8 cellular contexts compared by ENCODE assay signal in genomic region chr15:75578948-75579908, GRCh38. TPM values are rescaled to one million over a fixed set of nuclear protein-coding genes. Genes with fewer than 3 reads are reported as not detected.
DNase-seq lines count a peak whose midpoint lies in the region; ATAC-seq and TF ChIP-seq lines count a peak whose summit lies in the region.

TSS of gene PTPN9 (minus strand) at chr15:75579315. CDS start at chr15:75578776, 539 bp downstream.

- H3K36me3 ChIP-seq in HUES48 (ENCODE audit: control insufficient read depth, insufficient read depth, low read length): 0 out of 2 replicates have a peak, but pooled peaks cover 2% of the 10 kb centered on the region
- H3K36me3 ChIP-seq in PC-3 (ENCODE audit: low read depth, low read length): no peaks in the 10 kb centered on the region
- no peaks in the 10 kb centered on the region for H3K36me3 ChIP-seq in esophagus (ENCODE audit: control insufficient read depth in 2 of 2, insufficient read depth in 2 of 2, low read length in 1 of 2)
- H3K36me3 ChIP-seq in mucosa of rectum (ENCODE audit: control insufficient read depth in 2 of 2, insufficient read depth in 2 of 2, low read length in 2 of 2): no peaks in the 10 kb centered on the region

- intact Hi-C loops in PC-3 (cut with micrococcal nuclease): loop anchor here (2.0 to 5.0 kb wide), 2 partner anchors 48 to 122 kb away; partner anchors contain the start of gene SNUPN

- 1% methylated on average over 52 to 76 of the region's 77 CpGs for WGBS in esophagus, 2 donors

- H4K20me1 ChIP-seq in PC-3 (ENCODE audit: low read length): no peaks in the 10 kb centered on the region

- H3K79me2 ChIP-seq in PC-3 (ENCODE audit: low read length): peaks cover 41% of the 10 kb centered on the region

- no TSS peak for BruUV-seq in PC-3 (replicated peaks; lab: Mats Ljungman, UMichigan)

- H3K9me2 ChIP-seq in PC-3 (replicated peaks; ENCODE audit: low read length): no peaks in the 10 kb centered on the region

- CTCF ChIA-PET in PC-3 (lab: Charles Lee): interaction anchor here (0.6 to 1.1 kb wide), 4 partner anchors 20 to 70 kb away, joined by 3 to 9 read pairs (median 5); partner anchors contain the start of gene IMP3

- H3K9ac ChIP-seq in HUES48 (ENCODE audit: low read depth, low read length) (peak within 1 kb of the TSS; percentile 86), PC-3 (ENCODE audit: low read length) (peak within 1 kb of the TSS; percentile 91), mucosa of rectum (ENCODE audit: low read depth in 1 of 2, low read length in 2 of 2) (peak within 1 kb of the TSS; percentile 85 to 93)

- peak within 1 kb of the TSS; percentile 91 for H2AFZ ChIP-seq in PC-3 (ENCODE audit: low read length)

- H3K9me3 ChIP-seq in HUES48 (ENCODE audit: control insufficient read depth, insufficient read depth, low read length): no peaks in the 10 kb centered on the region
- no peaks in the 10 kb centered on the region for H3K9me3 ChIP-seq in PC-3 (ENCODE audit: low read length)
- no peaks in the 10 kb centered on the region for H3K9me3 ChIP-seq in esophagus (ENCODE audit: control insufficient read depth in 2 of 2, insufficient read depth in 1 of 2, low read depth in 1 of 2, low read length in 1 of 2)
- no peaks in the 10 kb centered on the region for H3K9me3 ChIP-seq in mucosa of rectum (ENCODE audit: control insufficient read depth in 2 of 2, low read length in 2 of 2)

- H3K27ac ChIP-seq in HUES48 (ENCODE audit: low read depth, low read length) (peak within 1 kb of the TSS; percentile 96), PC-3 (ENCODE audit: low read length) (peak within 1 kb of the TSS; percentile 26), esophagus (ENCODE audit: low read depth in 2 of 2, low read length in 1 of 2) (peak within 1 kb of the TSS; percentile 81 to 82), mucosa of rectum (ENCODE audit: low read depth in 2 of 2, low read length in 2 of 2) (peak within 1 kb of the TSS; percentile 83 to 88)

- DNase-seq in AG09319 (ENCODE audit: extremely low read depth, low read depth) (peak; percentile 45), GM19238 (ENCODE audit: insufficient read length, low spot score) (peak; percentile 67), PC-3 (peak; percentile 65)
- DNase-seq in activated T-cell treated with anti-CD3 and anti-CD28 coated beads, Interleukin-2, amount 50 U/mL, for 1 hour: peak; percentile 74
- peak; percentile 60 for DNase-seq in stimulated activated CD8-positive, alpha-beta memory T cell treated with anti-CD3 and anti-CD28 coated beads, Interleukin-4, amount 100 ng/mL, for 24 hours (ENCODE audit: low read depth)

- H3K27me3 ChIP-seq in HUES48 (ENCODE audit: control insufficient read depth, insufficient read depth, low read length) (no peaks in the 10 kb centered on the region), PC-3 (ENCODE audit: low read length) (no peaks in the 10 kb centered on the region), esophagus (ENCODE audit: control insufficient read depth in 1 of 2, insufficient read depth in 2 of 2, low read length in 2 of 2) (no peaks in the 10 kb centered on the region), mucosa of rectum (ENCODE audit: control insufficient read depth in 2 of 2, insufficient read depth in 2 of 2, low read length in 2 of 2) (no peaks in the 10 kb centered on the region)

- H3K4me1 ChIP-seq in HUES48 (ENCODE audit: control insufficient read depth, insufficient read depth, low read length) (peaks cover 9% of the 10 kb centered on the region; the same call in 1 of the 2 replicates), PC-3 (ENCODE audit: insufficient read depth, low read length) (peaks cover 13% of the 10 kb centered on the region), esophagus (ENCODE audit: control insufficient read depth in 2 of 2, insufficient read depth in 2 of 2, low read length in 1 of 2) (peaks cover 0 to 5% of the 10 kb centered on the region in 2 donors), mucosa of rectum (ENCODE audit: control insufficient read depth in 2 of 2, insufficient read depth in 2 of 2, low read length in 2 of 2) (peaks cover 4 to 6% of the 10 kb centered on the region in 2 donors)

- no peaks in the 10 kb centered on the region for H3F3A ChIP-seq in PC-3 (ENCODE audit: low read length, unreplicated experiment)

- H3K4me3 ChIP-seq in HUES48 (ENCODE audit: low read depth, low read length) (peak within 1 kb of the TSS; percentile 82), PC-3 (ENCODE audit: low read length) (peak within 1 kb of the TSS; percentile 97), esophagus (ENCODE audit: low read depth in 1 of 2, low read length in 2 of 2) (peak within 1 kb of the TSS; percentile 82 to 92), mucosa of rectum (ENCODE audit: low read length in 2 of 2) (peak within 1 kb of the TSS; percentile 87 to 90)

- POLR2A ChIA-PET in PC-3 (lab: Charles Lee; ENCODE audit: unreplicated experiment): interaction anchor here (0.9 kb wide), 1 partner anchor 11 kb away, joined by 9 read pairs; no protein-coding TSS in a partner anchor

- peak within 1 kb of the TSS; percentile 93 for H3K4me2 ChIP-seq in PC-3 (ENCODE audit: low read length)

- TF ChIP-seq CTCF in AG09319 (IDR thresholded peaks at IDR 0.05; ENCODE audit: low read depth, low read length) (peak; percentile 29), PC-3 (conservative IDR thresholded peaks at IDR 0.05; ENCODE audit: low read depth, low read length) (peak; percentile 42; the same call in 1 of the 2 replicates)

- peak; percentile 70 for ATAC-seq in PC-3

RNA-seq across cellular contexts. Expression of gene PTPN9, which starts in this region (rescaled TPM):
- total RNA-seq in PC-3 (2014; rRNA removed): 9.1 and 15.7 TPM in 2 replicates
- 1 to 10 TPM; 3.1 to 6.5 TPM for polyA plus RNA-seq in esophagus

Comparison
In these comparisons a context has a peak if more than half of its experiments do, and no peak if none do; other contexts are left out.
1. Peak in every context shown above with its lines: DNase-seq, ATAC-seq, H3K4me3 ChIP-seq and H3K27ac ChIP-seq.
2. H3K27ac ChIP-seq: peak in every context shown above with its lines; median percentile 96 in HUES48; 86 in mucosa of rectum; 82 in esophagus; 26 in PC-3.